Comparison of ENCODE assay signal across 27 cellular contexts in genomic region chr10:22171131-22171530, GRCh38. TPM values are rescaled to one million over a fixed set of nuclear protein-coding genes. Genes with fewer than 3 reads are reported as not detected.
DNase-seq lines count a peak whose midpoint lies in the region; ATAC-seq, FAIRE-seq and TF ChIP-seq lines count a peak whose summit lies in the region.
"Had no signal": no experiment of that assay in that cellular context is flagged by ENCODE, and none has a peak within 500 bp of the region (broad histone marks: within the 10 kb centered on the region; RNA-seq: fewer than 3 reads in every experiment).

No MANE protein-coding gene starts in this region.

- TF ChIP-seq POLR2A in HepG2 (IDR thresholded peaks at IDR 0.05; ENCODE audit: insufficient read depth in 1 of 2, low read depth in 2 of 2, low read length in 2 of 2): no peak
- TF ChIP-seq POLR2A in right lobe of liver (IDR thresholded peaks at IDR 0.05): no peak
- TF ChIP-seq POLR2A in K562 (conservative IDR thresholded peaks at IDR 0.05): no peak
- no peak for TF ChIP-seq POLR2A in GM12891 (IDR thresholded peaks at IDR 0.05; ENCODE audit: low read depth, low read length)

- H3K9ac ChIP-seq in HepG2 (ENCODE audit: insufficient read depth, low read depth, low read length): no peak overlapping the region
- H3K9ac ChIP-seq in K562 (ENCODE audit: insufficient read depth in 1 of 2, low read depth in 2 of 2, low read length in 2 of 2): no peak overlapping the region
- H3K9ac ChIP-seq: BLaER1 had no signal

- in situ Hi-C loops in HepG2 (cut with HindIII; ENCODE audit: extremely low pct_ligation_motif_present, low pct_unique_long_range_greater_than_20kb): no loop called here
- in situ Hi-C loops in K562 (cut with MboI): no loop called here

- H2AFZ ChIP-seq in HepG2 (ENCODE audit: low read length): no peak overlapping the region
- no peak overlapping the region for H2AFZ ChIP-seq in K562 (ENCODE audit: low read depth, low read length)

- TF ChIP-seq RAD21 in HepG2 (CRISPR knock-in tag; IDR thresholded peaks at IDR 0.05): no peak
- TF ChIP-seq RAD21 in K562 (CRISPR knock-in tag; conservative IDR thresholded peaks at IDR 0.05 in 1 of 2, IDR thresholded peaks at IDR 0.05 in 1 of 2): no peak

- H3K27ac ChIP-seq in HepG2 (ENCODE audit: extremely low read length, insufficient read depth, low read length): no peak overlapping the region
- no peak overlapping the region for H3K27ac ChIP-seq in right lobe of liver
- no peak overlapping the region for H3K27ac ChIP-seq in K562 (ENCODE audit: extremely low read depth, low read depth, low read length)
- H3K27ac ChIP-seq: 22Rv1, BLaER1 had no signal

- WGBS in HepG2 (ENCODE audit: low lambda C conversion rate): 7% methylated on average over 1 of the region's 1 CpG
- 88% methylated on average over 1 of the region's 1 CpG for WGBS in right lobe of liver (ENCODE audit: insufficient coverage, low coverage, low lambda C conversion rate, missing lambda C conversion rate)
- WGBS in K562 (ENCODE audit: insufficient coverage, low coverage, missing lambda C conversion rate): 35% methylated on average over 1 of the region's 1 CpG

- ATAC-seq in HepG2 (no peak), right lobe of liver (no peak), K562 (no peak), T-helper 17 cell (no peak)
- ATAC-seq: GM12878 had no signal

- CTCF ChIA-PET in HepG2 (lab: Yijun Ruan, JAX; ENCODE audit: low intra/inter-chr PET ratio, low total read pairs): no interaction called here
- CTCF ChIA-PET in K562 (lab: Yijun Ruan, JAX; ENCODE audit: low intra/inter-chr PET ratio): no interaction called here

- H3K36me3 ChIP-seq in HepG2 (replicated peaks in 1 of 2; ENCODE audit: control insufficient read depth in 1 of 2, insufficient read depth in 2 of 2, low read length in 2 of 2) (no peaks in the 10 kb centered on the region), right lobe of liver (no peaks in the 10 kb centered on the region), K562 (ENCODE audit: control insufficient read depth, insufficient read depth, low read length) (no peaks in the 10 kb centered on the region)
- H3K36me3 ChIP-seq: BE2C, BLaER1 had no signal

- no peaks in the 10 kb centered on the region for H3K4me1 Mint-ChIP-seq in T-helper 17 cell
- H3K4me1 Mint-ChIP-seq: CD14-positive monocyte; CD4-positive, alpha-beta memory T cell; CD4-positive, CD25-positive, alpha-beta regulatory T cell; CD8-positive, alpha-beta memory T cell had no signal

- TF ChIP-seq CTCF in HepG2 (CRISPR knock-in tag; IDR thresholded peaks at IDR 0.05) (no peak), right lobe of liver (IDR thresholded peaks at IDR 0.05) (no peak), K562 (IDR thresholded peaks at IDR 0.05 in 2 of 3, conservative IDR thresholded peaks at IDR 0.05 in 1 of 3; ENCODE audit: insufficient read depth in 2 of 3, low read depth in 1 of 3, low read length in 3 of 3) (no peak)

- peaks cover 37% of the 10 kb centered on the region for H3K27me3 Mint-ChIP-seq in T-helper 17 cell

- no peaks in the 10 kb centered on the region for H4K20me1 ChIP-seq in HepG2 (ENCODE audit: insufficient read depth, low read length)
- no peaks in the 10 kb centered on the region for H4K20me1 ChIP-seq in K562 (replicated peaks; ENCODE audit: control insufficient read depth, insufficient read depth, low read length)
- H4K20me1 ChIP-seq: BLaER1 had no signal

- H3K9me1 ChIP-seq in K562 (ENCODE audit: control insufficient read depth, insufficient read depth, low read length): no peaks in the 10 kb centered on the region

- POLR2A ChIA-PET in HepG2 (lab: Yijun Ruan, JAX): no interaction called here
- POLR2A ChIA-PET in K562 (lab: Yijun Ruan, JAX): interaction anchor here (0.6 kb wide), 1 partner anchor 62 kb away, joined by 3 read pairs; no protein-coding TSS in a partner anchor

- TF ChIP-seq EP300 in HepG2 (IDR thresholded peaks at IDR 0.05; ENCODE audit: low read depth in 2 of 2, low read length in 2 of 2): no peak
- TF ChIP-seq EP300 in HepG2 (CRISPR knock-in tag; IDR thresholded peaks at IDR 0.05; ENCODE audit: borderline replicate concordance): no peak
- TF ChIP-seq EP300 in K562 (IDR thresholded peaks at IDR 0.05; ENCODE audit: low read length): no peak

- H3K79me2 ChIP-seq in HepG2 (ENCODE audit: insufficient read depth, low read length) (no peaks in the 10 kb centered on the region), K562 (ENCODE audit: control insufficient read depth, insufficient read depth, low read length) (no peaks in the 10 kb centered on the region)

- no peak overlapping the region for H3K27ac Mint-ChIP-seq in T-helper 17 cell
- H3K27ac Mint-ChIP-seq: CD14-positive monocyte; CD4-positive, alpha-beta memory T cell; CD4-positive, CD25-positive, alpha-beta regulatory T cell; CD8-positive, alpha-beta memory T cell had no signal

- H3K4me1 ChIP-seq in HepG2 (ENCODE audit: insufficient read depth, low read length) (no peaks in the 10 kb centered on the region), right lobe of liver (no peaks in the 10 kb centered on the region), K562 (replicated peaks in 1 of 2; ENCODE audit: control insufficient read depth in 2 of 2, insufficient read depth in 2 of 2, low read length in 2 of 2) (no peaks in the 10 kb centered on the region)
- H3K4me1 ChIP-seq: BE2C, BLaER1 had no signal

- H3K9me3 ChIP-seq in HepG2 (ENCODE audit: low read length): peaks cover 6% of the 10 kb centered on the region; the same call in 1 of the 2 replicates
- H3K9me3 ChIP-seq in right lobe of liver: no peaks in the 10 kb centered on the region
- peaks cover 6% of the 10 kb centered on the region; the same call in 1 of the 2 replicates for H3K9me3 ChIP-seq in K562 (replicated peaks; ENCODE audit: control insufficient read depth, insufficient read depth, low read depth, low read length)
- no peaks in the 10 kb centered on the region for H3K9me3 ChIP-seq in T-helper 17 cell (ENCODE audit: control insufficient read depth, low read length, poor library complexity, severe bottlenecking)
- H3K9me3 ChIP-seq: BE2C had no signal

- H3K4me2 ChIP-seq in HepG2 (ENCODE audit: low read depth, low read length): no peak overlapping the region
- H3K4me2 ChIP-seq in K562 (ENCODE audit: insufficient read depth, low read length): no peak overlapping the region
- H3K4me2 ChIP-seq: BLaER1 had no signal

- H3K4me3 ChIP-seq in HepG2 (replicated peaks in 1 of 3; ENCODE audit: insufficient read depth in 1 of 3, low read depth in 2 of 3, low read length in 3 of 3) (no peak overlapping the region), right lobe of liver (no peak overlapping the region), K562 (no peak overlapping the region)
- H3K4me3 ChIP-seq: BLaER1, GM12878 had no signal

- no peak for DNase-seq in HepG2 (ENCODE audit: low spot score)
- no peak for DNase-seq in right lobe of liver
- DNase-seq in K562 (ENCODE audit: extremely low read depth in 1 of 4, low spot score in 3 of 4): no peak
- no peak for DNase-seq in GM12891 (ENCODE audit: insufficient read length, low spot score)
- DNase-seq in T-helper 17 cell: no peak
- DNase-seq: ACHN; BE2C; C1 segment of cervical spinal cord; CD4-positive, alpha-beta memory T cell; CD4-positive, CD25-positive, alpha-beta regulatory T cell; CD8-positive, alpha-beta memory T cell; COR-L47; DMS 273 treated with DMSO at 0.1 percent for 48 hours; DMS153; DMS79; DND-41; EL; GDM1 had no signal

- H3K27me3 ChIP-seq in HepG2 (ENCODE audit: control insufficient read depth in 1 of 2, insufficient read depth in 2 of 2, low read length in 2 of 2) (peaks cover 0 to under 1% of the 10 kb centered on the region in 2 experiments; a peak in 1 of 5 replicates), right lobe of liver (no peaks in the 10 kb centered on the region), K562 (ENCODE audit: control insufficient read depth in 2 of 2, insufficient read depth in 2 of 2, low read length in 2 of 2) (no peaks in the 10 kb centered on the region)
- H3K27me3 ChIP-seq: BLaER1 had no signal

- BruUV-seq in HepG2 (replicated peaks; lab: Mats Ljungman, UMichigan) (no TSS peak), K562 (replicated peaks; lab: Mats Ljungman, UMichigan) (no TSS peak)

- no peak overlapping the region for H3K4me3 Mint-ChIP-seq in T-helper 17 cell
- H3K4me3 Mint-ChIP-seq: CD14-positive monocyte; CD4-positive, alpha-beta memory T cell; CD4-positive, CD25-positive, alpha-beta regulatory T cell; CD8-positive, alpha-beta memory T cell had no signal

- FAIRE-seq in HepG2 (lab: Jason Lieb, UNC): no peak
- no peak for FAIRE-seq in K562 (lab: Jason Lieb, UNC)
- no peak for FAIRE-seq in GM12891 (lab: Jason Lieb, UNC)
- FAIRE-seq: GM12878, GM19239 had no signal

- peaks cover 4% of the 10 kb centered on the region for H3K36me3 Mint-ChIP-seq in T-helper 17 cell (ENCODE audit: low read depth)
- H3K36me3 Mint-ChIP-seq: CD14-positive monocyte; CD4-positive, CD25-positive, alpha-beta regulatory T cell had no signal

- intact Hi-C loops in HepG2 (cut with micrococcal nuclease; ENCODE audit: unreplicated experiment): no loop called here
- intact Hi-C loops in right lobe of liver (cut with DNase I): no loop called here
- intact Hi-C loops in K562 (cut with micrococcal nuclease): no loop called here

RNA-seq across cellular contexts. Expression of gene EBLN1, which starts 46.7 kb away (rescaled TPM):
- not detected in 2 replicates for total RNA-seq in HepG2 (2016; rRNA removed; fragmentation: Illumina TruSeq; extraction: Trizol)
- total RNA-seq in HepG2 (2016; cell fraction: cytosol; rRNA removed; fragmentation: Illumina TruSeq; extraction: Trizol; ENCODE audit: low read depth): not detected in 2 replicates
- not detected in 2 replicates for total RNA-seq in HepG2 (2016; cell fraction: insoluble cytoplasmic fraction; rRNA removed; fragmentation: Illumina TruSeq; extraction: Trizol)
- total RNA-seq in HepG2 (2016; cell fraction: membrane; rRNA removed; fragmentation: Illumina TruSeq; extraction: Trizol): not detected in 2 replicates
- total RNA-seq in HepG2 (2016; cell fraction: nucleus; rRNA removed; fragmentation: Illumina TruSeq; extraction: Trizol): not detected in 2 replicates
- polyA plus RNA-seq in HepG2 (2011; rRNA removed): not detected in 2 replicates
- not detected in 2 replicates for polyA plus RNA-seq in HepG2 (2011; cell fraction: cytosol; rRNA removed)
- not detected in 2 replicates for polyA plus RNA-seq in HepG2 (2011; cell fraction: nucleus; rRNA removed)
- polyA plus RNA-seq in HepG2 (2012): not detected in 2 replicates
- not detected in 2 replicates for polyA plus RNA-seq in HepG2 (2016; cell fraction: cytosol; fragmentation: Illumina TruSeq; extraction: Trizol; ENCODE audit: low read depth)
- not detected in 2 replicates for polyA plus RNA-seq in HepG2 (2016; cell fraction: insoluble cytoplasmic fraction; fragmentation: Illumina TruSeq; extraction: Trizol; ENCODE audit: low read depth)
- not detected in 2 replicates for polyA plus RNA-seq in HepG2 (2016; cell fraction: membrane; fragmentation: Illumina TruSeq; extraction: Trizol; ENCODE audit: low read depth)
- polyA plus RNA-seq in HepG2 (2016; cell fraction: nucleus; fragmentation: Illumina TruSeq; extraction: Trizol; ENCODE audit: insufficient read depth, low read depth): not detected in 2 replicates
- polyA minus RNA-seq in HepG2 (2011; rRNA and poly(A)+ RNA removed; ENCODE audit: low replicate concordance): not detected in 2 replicates
- not detected in 2 replicates for polyA minus RNA-seq in HepG2 (2011; cell fraction: cytosol; rRNA and poly(A)+ RNA removed)
- not detected in 2 replicates for polyA minus RNA-seq in HepG2 (2011; cell fraction: nucleus; rRNA and poly(A)+ RNA removed)
- total RNA-seq in right lobe of liver: not detected
- 0.76 and 3.1 TPM in 2 replicates for total RNA-seq in K562 (2011; cell fraction: chromatin; rRNA removed; ENCODE audit: low replicate concordance)
- total RNA-seq in K562 (2011; cell fraction: nucleolus; rRNA removed): 0.67 and 1.1 TPM in 2 replicates
- total RNA-seq in K562 (2011; cell fraction: nucleoplasm; rRNA removed): 0.73 TPM in 1 of 2 replicates, not detected in the other
- total RNA-seq in K562 (2014; rRNA removed): 0.32 and 0.61 TPM in 2 replicates
- 0.80 and 0.99 TPM in 2 replicates for total RNA-seq in K562 (2014; rRNA removed; fragmentation: Illumina TruSeq; extraction: Trizol)
- 0.30 and 0.40 TPM in 2 replicates for total RNA-seq in K562 (2015; rRNA removed; fragmentation: Illumina TruSeq; extraction: Trizol)
- 0.95 and 1.1 TPM in 2 replicates for total RNA-seq in K562 (2021)
- polyA plus RNA-seq in K562 (2011; rRNA removed): 0.06 TPM in 1 of 2 replicates, not detected in the other
- polyA plus RNA-seq in K562 (2011; cell fraction: cytosol; rRNA removed): 0.09 TPM in 1 of 2 replicates, not detected in the other
- not detected in 2 replicates for polyA plus RNA-seq in K562 (2011; cell fraction: nucleus; rRNA removed)
- 0.40 and 0.76 TPM in 2 replicates for polyA plus RNA-seq in K562 (2012)
- polyA plus RNA-seq in K562 (2014; fragmentation: Illumina TruSeq; extraction: Trizol): 1.00 and 1.5 TPM in 2 replicates
- 1 to 10 TPM; 2.5 to 3.1 TPM for polyA plus RNA-seq in K562 (2014; fragmentation: Nextera tagmentation; extraction: Ambion mirVana)
- polyA plus RNA-seq in K562 (2014; rRNA removed): 0.50 and 1.1 TPM in 2 replicates
- polyA minus RNA-seq in K562 (2011; rRNA and poly(A)+ RNA removed): not detected in 2 replicates
- polyA minus RNA-seq in K562 (2011; cell fraction: cytosol; rRNA and poly(A)+ RNA removed): not detected in 2 replicates
- not detected in 2 replicates for polyA minus RNA-seq in K562 (2011; cell fraction: nucleus; rRNA and poly(A)+ RNA removed)
- polyA plus RNA-seq in GM12891 (2012; ENCODE audit: low read depth, missing spikeins): not detected
- total RNA-seq in T-helper 17 cell: not detected
- total RNA-seq: A172; A673; CD4-positive, alpha-beta memory T cell; CD4-positive, CD25-positive, alpha-beta regulatory T cell; CD8-positive, alpha-beta memory T cell; Daoy; GM12878 had no signal
- polyA plus RNA-seq: AG04450; CD14-positive monocyte; CD4-positive, alpha-beta memory T cell; CD4-positive, CD25-positive, alpha-beta regulatory T cell; CD8-positive, alpha-beta memory T cell; GM12878 had no signal

Comparison
In these comparisons a context has a peak if more than half of its experiments do, and no peak if none do; other contexts are left out.
1. Of the 241 proteins assayed by ChIP-seq in both HepG2 and K562: peak only in HepG2: none; only in K562: MAFG; in both: MAFF and MAFK; in neither: 238.